In the genomic region with DNA sequence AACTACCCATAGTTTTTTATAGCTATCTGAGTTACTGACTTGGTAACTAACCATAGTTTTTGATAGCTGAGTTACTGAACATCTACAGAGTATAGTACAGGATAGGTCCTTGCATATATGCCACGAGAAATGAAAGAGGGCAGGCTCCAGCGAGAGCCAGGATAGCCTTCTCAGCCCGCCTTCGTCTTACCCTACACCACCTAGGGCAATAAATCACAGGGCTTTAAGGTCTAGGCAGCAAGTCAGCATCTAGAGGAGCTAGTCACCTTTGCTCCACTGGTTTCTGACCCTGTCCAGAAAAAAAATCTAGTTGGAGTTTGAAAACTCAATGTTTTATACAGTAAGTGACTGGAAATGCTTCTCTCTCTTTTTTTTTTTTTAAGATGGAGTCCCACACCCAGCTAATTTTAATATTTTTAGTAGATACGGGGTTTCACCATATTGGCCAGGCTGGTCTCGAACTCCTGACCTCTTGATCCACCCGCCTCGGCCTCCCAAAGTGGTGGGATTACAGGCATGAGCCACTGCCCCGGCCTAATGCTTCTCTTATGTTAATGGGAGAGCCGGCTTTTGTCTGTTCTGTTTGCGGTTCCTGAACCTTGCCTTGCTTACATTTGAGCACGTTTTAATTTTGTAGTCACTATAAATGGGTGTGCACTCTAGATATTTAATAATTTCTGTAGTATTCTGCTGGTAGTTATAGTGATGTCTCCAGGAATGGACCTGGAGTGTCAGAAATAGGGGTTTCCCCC, we compare ENCODE assay signal across 1 cellular context.
TF ChIP-seq lines count a peak whose summit lies in the region.

No MANE protein-coding gene starts in this region.

TF ChIP-seq in WTC11, 78 proteins besides CTCF, POLR2A, EP300 and RAD21 (continued from another document):
- TF ChIP-seq CREM (CRISPR knock-in tag; IDR thresholded peaks at IDR 0.05) (no peak), NR2C2 (CRISPR knock-in tag; IDR thresholded peaks at IDR 0.05) (no peak), RORB (CRISPR knock-in tag; IDR thresholded peaks at IDR 0.05) (no peak), FOXJ3 (CRISPR knock-in tag; IDR thresholded peaks at IDR 0.05; ENCODE audit: borderline replicate concordance) (no peak), TP53 (CRISPR knock-in tag; IDR thresholded peaks at IDR 0.05) (no peak), ZNF121 (CRISPR knock-in tag; IDR thresholded peaks at IDR 0.05) (no peak), ZNF138 (CRISPR knock-in tag; conservative IDR thresholded peaks at IDR 0.05) (no peak)
- TF ChIP-seq, protein P1, sequence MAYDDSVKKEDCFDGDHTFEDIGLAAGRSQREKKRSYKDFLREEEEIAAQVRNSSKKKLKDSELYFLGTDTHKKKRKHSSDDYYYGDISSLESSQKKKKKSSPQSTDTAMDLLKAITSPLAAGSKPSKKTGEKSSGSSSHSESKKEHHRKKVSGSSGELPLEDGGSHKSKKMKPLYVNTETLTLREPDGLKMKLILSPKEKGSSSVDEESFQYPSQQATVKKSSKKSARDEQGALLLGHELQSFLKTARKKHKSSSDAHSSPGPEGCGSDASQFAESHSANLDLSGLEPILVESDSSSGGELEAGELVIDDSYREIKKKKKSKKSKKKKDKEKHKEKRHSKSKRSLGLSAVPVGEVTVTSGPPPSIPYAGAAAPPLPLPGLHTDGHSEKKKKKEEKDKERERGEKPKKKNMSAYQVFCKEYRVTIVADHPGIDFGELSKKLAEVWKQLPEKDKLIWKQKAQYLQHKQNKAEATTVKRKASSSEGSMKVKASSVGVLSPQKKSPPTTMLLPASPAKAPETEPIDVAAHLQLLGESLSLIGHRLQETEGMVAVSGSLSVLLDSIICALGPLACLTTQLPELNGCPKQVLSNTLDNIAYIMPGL (CRISPR knock-in tag; IDR thresholded peaks at IDR 0.05): no peak
- TF ChIP-seq, protein P2, sequence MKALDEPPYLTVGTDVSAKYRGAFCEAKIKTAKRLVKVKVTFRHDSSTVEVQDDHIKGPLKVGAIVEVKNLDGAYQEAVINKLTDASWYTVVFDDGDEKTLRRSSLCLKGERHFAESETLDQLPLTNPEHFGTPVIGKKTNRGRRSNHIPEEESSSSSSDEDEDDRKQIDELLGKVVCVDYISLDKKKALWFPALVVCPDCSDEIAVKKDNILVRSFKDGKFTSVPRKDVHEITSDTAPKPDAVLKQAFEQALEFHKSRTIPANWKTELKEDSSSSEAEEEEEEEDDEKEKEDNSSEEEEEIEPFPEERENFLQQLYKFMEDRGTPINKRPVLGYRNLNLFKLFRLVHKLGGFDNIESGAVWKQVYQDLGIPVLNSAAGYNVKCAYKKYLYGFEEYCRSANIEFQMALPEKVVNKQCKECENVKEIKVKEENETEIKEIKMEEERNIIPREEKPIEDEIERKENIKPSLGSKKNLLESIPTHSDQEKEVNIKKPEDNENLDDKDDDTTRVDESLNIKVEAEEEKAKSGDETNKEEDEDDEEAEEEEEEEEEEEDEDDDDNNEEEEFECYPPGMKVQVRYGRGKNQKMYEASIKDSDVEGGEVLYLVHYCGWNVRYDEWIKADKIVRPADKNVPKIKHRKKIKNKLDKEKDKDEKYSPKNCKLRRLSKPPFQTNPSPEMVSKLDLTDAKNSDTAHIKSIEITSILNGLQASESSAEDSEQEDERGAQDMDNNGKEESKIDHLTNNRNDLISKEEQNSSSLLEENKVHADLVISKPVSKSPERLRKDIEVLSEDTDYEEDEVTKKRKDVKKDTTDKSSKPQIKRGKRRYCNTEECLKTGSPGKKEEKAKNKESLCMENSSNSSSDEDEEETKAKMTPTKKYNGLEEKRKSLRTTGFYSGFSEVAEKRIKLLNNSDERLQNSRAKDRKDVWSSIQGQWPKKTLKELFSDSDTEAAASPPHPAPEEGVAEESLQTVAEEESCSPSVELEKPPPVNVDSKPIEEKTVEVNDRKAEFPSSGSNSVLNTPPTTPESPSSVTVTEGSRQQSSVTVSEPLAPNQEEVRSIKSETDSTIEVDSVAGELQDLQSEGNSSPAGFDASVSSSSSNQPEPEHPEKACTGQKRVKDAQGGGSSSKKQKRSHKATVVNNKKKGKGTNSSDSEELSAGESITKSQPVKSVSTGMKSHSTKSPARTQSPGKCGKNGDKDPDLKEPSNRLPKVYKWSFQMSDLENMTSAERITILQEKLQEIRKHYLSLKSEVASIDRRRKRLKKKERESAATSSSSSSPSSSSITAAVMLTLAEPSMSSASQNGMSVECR (CRISPR knock-in tag; IDR thresholded peaks at IDR 0.05; ENCODE audit: borderline replicate concordance): no peak
- TF ChIP-seq, protein P3, sequence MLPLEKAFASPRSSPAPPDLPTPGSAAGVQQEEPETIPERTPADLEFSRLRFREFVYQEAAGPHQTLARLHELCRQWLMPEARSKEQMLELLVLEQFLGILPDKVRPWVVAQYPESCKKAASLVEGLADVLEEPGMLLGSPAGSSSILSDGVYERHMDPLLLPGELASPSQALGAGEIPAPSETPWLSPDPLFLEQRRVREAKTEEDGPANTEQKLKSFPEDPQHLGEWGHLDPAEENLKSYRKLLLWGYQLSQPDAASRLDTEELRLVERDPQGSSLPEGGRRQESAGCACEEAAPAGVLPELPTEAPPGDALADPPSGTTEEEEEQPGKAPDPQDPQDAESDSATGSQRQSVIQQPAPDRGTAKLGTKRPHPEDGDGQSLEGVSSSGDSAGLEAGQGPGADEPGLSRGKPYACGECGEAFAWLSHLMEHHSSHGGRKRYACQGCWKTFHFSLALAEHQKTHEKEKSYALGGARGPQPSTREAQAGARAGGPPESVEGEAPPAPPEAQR (CRISPR knock-in tag; IDR thresholded peaks at IDR 0.05): no peak
- TF ChIP-seq, protein P4, sequence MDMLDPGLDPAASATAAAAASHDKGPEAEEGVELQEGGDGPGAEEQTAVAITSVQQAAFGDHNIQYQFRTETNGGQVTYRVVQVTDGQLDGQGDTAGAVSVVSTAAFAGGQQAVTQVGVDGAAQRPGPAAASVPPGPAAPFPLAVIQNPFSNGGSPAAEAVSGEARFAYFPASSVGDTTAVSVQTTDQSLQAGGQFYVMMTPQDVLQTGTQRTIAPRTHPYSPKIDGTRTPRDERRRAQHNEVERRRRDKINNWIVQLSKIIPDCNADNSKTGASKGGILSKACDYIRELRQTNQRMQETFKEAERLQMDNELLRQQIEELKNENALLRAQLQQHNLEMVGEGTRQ (CRISPR knock-in tag; IDR thresholded peaks at IDR 0.05): no peak
TF ChIP-seq in WTC11: peak in this region for 0.
